Comparison of ENCODE assay signal across 13 cellular contexts in the genomic region with DNA sequence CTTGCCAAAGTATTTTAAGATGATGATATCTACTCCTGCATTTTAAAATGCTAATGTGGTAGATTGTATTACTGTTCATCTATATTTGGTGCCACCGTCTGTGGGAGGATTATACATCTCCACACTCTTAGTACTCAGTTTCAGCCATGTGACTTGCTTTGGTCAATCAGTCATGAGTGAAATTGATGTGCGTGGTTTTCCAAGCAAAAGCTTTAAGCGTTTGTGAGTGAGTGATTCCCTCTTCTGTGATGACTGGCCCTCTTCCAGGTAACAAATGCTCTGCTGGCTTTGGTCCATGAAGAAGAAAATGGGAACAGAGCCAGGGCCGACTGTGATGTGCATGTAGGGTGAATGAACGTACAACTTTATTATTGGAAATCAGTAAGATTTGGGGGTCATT.
DNase-seq lines count a peak whose midpoint lies in the region; ATAC-seq and TF ChIP-seq lines count a peak whose summit lies in the region.
"Had no signal": no experiment of that assay in that cellular context is flagged by ENCODE, and none has a peak within 500 bp of the region (broad histone marks: within the 10 kb centered on the region; RNA-seq: fewer than 3 reads in every experiment).

No MANE protein-coding gene starts in this region.

- no peak overlapping the region for H3K27ac ChIP-seq in psoas muscle
- H3K27ac ChIP-seq: gastrocnemius medialis had no signal

- WGBS in psoas muscle, 3 donors, result 12 to 15% (median 13%) methylated on average over 5 of the region's 5 CpGs

- no peak overlapping the region for H3K4me3 ChIP-seq in psoas muscle
- H3K4me3 ChIP-seq: gastrocnemius medialis had no signal

- no peaks in the 10 kb centered on the region for H3K27me3 Mint-ChIP-seq in activated CD4-positive, alpha-beta memory T cell treated with anti-CD3 and anti-CD28 coated beads for 36 hours
- H3K27me3 Mint-ChIP-seq in activated CD4-positive, alpha-beta memory T cell treated with anti-CD3 and anti-CD28 coated beads, Interleukin-2, amount 10 ng/mL, durations not matched to agents 7 days and 5 days, result no peaks in the 10 kb centered on the region
- H3K27me3 Mint-ChIP-seq in activated T-helper 17 cell treated with anti-CD3 and anti-CD28 coated beads, Interleukin-2, amount 50 U/mL, for 72 hours, result peaks cover 3% of the 10 kb centered on the region
- H3K27me3 Mint-ChIP-seq in stimulated activated memory B cell treated with anti-CD40 and anti-IgM and Interleukin-4, amounts not matched to agents 10 μg/mL and 1 μg/mL and 100 μg/mL, for 72 hours, result no peaks in the 10 kb centered on the region
- H3K27me3 Mint-ChIP-seq: stimulated activated naive CD8-positive, alpha-beta T cell treated with anti-CD3 and anti-CD28 coated beads, Interleukin-15, Interleukin-2, amounts not matched to agents 100 ng/mL and 50 ng/mL, for 24 hours had no signal

- no peaks in the 10 kb centered on the region for H3K9me3 ChIP-seq in psoas muscle
- H3K9me3 ChIP-seq: gastrocnemius medialis had no signal

- no peak overlapping the region for H3K4me3 Mint-ChIP-seq in activated CD4-positive, alpha-beta memory T cell treated with anti-CD3 and anti-CD28 coated beads for 36 hours
- H3K4me3 Mint-ChIP-seq in activated CD4-positive, alpha-beta memory T cell treated with anti-CD3 and anti-CD28 coated beads, Interleukin-2, amount 10 ng/mL, durations not matched to agents 7 days and 5 days, result no peak overlapping the region
- H3K4me3 Mint-ChIP-seq in activated T-helper 17 cell treated with anti-CD3 and anti-CD28 coated beads, Interleukin-2, amount 50 U/mL, for 72 hours, result no peak overlapping the region
- no peak overlapping the region for H3K4me3 Mint-ChIP-seq in stimulated activated memory B cell treated with anti-CD40 and anti-IgM and Interleukin-4, amounts not matched to agents 10 μg/mL and 1 μg/mL and 100 μg/mL, for 72 hours
- H3K4me3 Mint-ChIP-seq: mesothelial cell of epicardium; stimulated activated naive CD8-positive, alpha-beta T cell treated with anti-CD3 and anti-CD28 coated beads, Interleukin-15, Interleukin-2, amounts not matched to agents 100 ng/mL and 50 ng/mL, for 24 hours had no signal

- H3K9me3 Mint-ChIP-seq in activated CD4-positive, alpha-beta memory T cell treated with anti-CD3 and anti-CD28 coated beads for 36 hours, result no peaks in the 10 kb centered on the region
- no peaks in the 10 kb centered on the region for H3K9me3 Mint-ChIP-seq in activated CD4-positive, alpha-beta memory T cell treated with anti-CD3 and anti-CD28 coated beads, Interleukin-2, amount 10 ng/mL, durations not matched to agents 7 days and 5 days
- H3K9me3 Mint-ChIP-seq in activated T-helper 17 cell treated with anti-CD3 and anti-CD28 coated beads, Interleukin-2, amount 50 U/mL, for 72 hours, result no peaks in the 10 kb centered on the region
- H3K9me3 Mint-ChIP-seq in stimulated activated memory B cell treated with anti-CD40 and anti-IgM and Interleukin-4, amounts not matched to agents 10 μg/mL and 1 μg/mL and 100 μg/mL, for 72 hours, result no peaks in the 10 kb centered on the region
- H3K9me3 Mint-ChIP-seq: mesothelial cell of epicardium; stimulated activated naive CD8-positive, alpha-beta T cell treated with anti-CD3 and anti-CD28 coated beads, Interleukin-15, Interleukin-2, amounts not matched to agents 100 ng/mL and 50 ng/mL, for 24 hours had no signal

- intact Hi-C loops in activated CD4-positive, alpha-beta memory T cell treated with anti-CD3 and anti-CD28 coated beads for 36 hours (cut with micrococcal nuclease), result no loop called here
- intact Hi-C loops in psoas muscle (cut with DNase I), result no loop called here

- H3K36me3 ChIP-seq in psoas muscle (ENCODE audit: insufficient read depth in 1 of 2, low read depth in 1 of 2), result no peaks in the 10 kb centered on the region
- H3K36me3 ChIP-seq: gastrocnemius medialis had no signal

- POLR2A ChIA-PET in activated CD4-positive, alpha-beta memory T cell treated with anti-CD3 and anti-CD28 coated beads for 36 hours (lab: Charles Lee), result interaction anchor here (0.5 to 0.8 kb wide), 2 partner anchors 244 to 635 kb away, joined by 3 read pairs; no protein-coding TSS in a partner anchor
- POLR2A ChIA-PET in activated CD4-positive, alpha-beta memory T cell treated with anti-CD3 and anti-CD28 coated beads, Interleukin-2, amount 10 ng/mL, durations not matched to agents 7 days and 5 days (lab: Charles Lee), result no interaction called here

- peak; percentile 91 for ATAC-seq in activated T-helper 17 cell treated with anti-CD3 and anti-CD28 coated beads, Interleukin-2, amount 50 U/mL, for 72 hours (replicated peaks)
- ATAC-seq in stimulated activated memory B cell treated with anti-CD40 and anti-IgM and Interleukin-4, amounts not matched to agents 10 μg/mL and 1 μg/mL and 100 μg/mL, for 72 hours, result peak; percentile 64
- ATAC-seq in psoas muscle, result no peak
- ATAC-seq: gastrocnemius medialis, HepG2 had no signal

- DNase-seq in activated CD4-positive, alpha-beta memory T cell treated with anti-CD3 and anti-CD28 coated beads for 36 hours, result peak; percentile 18
- no peak for DNase-seq in activated CD4-positive, alpha-beta memory T cell treated with anti-CD3 and anti-CD28 coated beads, Interleukin-2, amount 10 ng/mL, durations not matched to agents 7 days and 5 days
- DNase-seq in LHCN-M2 (ENCODE audit: low read depth), result peak; percentile 81
- no peak for DNase-seq in central memory CD4-positive, alpha-beta T cell
- no peak for DNase-seq in psoas muscle
- no peak for DNase-seq in activated CD8-positive, alpha-beta memory T cell treated with anti-CD3 and anti-CD28 coated beads, Interleukin-2, amount 50 U/mL, for 4 hours
- DNase-seq: caudate nucleus, gastrocnemius medialis had no signal

- TF ChIP-seq CTCF in psoas muscle (IDR thresholded peaks at IDR 0.05), result no peak

- no peak overlapping the region for H3K27ac Mint-ChIP-seq in activated CD4-positive, alpha-beta memory T cell treated with anti-CD3 and anti-CD28 coated beads for 36 hours
- no peak overlapping the region for H3K27ac Mint-ChIP-seq in activated CD4-positive, alpha-beta memory T cell treated with anti-CD3 and anti-CD28 coated beads, Interleukin-2, amount 10 ng/mL, durations not matched to agents 7 days and 5 days
- no peak overlapping the region for H3K27ac Mint-ChIP-seq in activated T-helper 17 cell treated with anti-CD3 and anti-CD28 coated beads, Interleukin-2, amount 50 U/mL, for 72 hours
- peak overlapping the region; percentile 8 for H3K27ac Mint-ChIP-seq in stimulated activated memory B cell treated with anti-CD40 and anti-IgM and Interleukin-4, amounts not matched to agents 10 μg/mL and 1 μg/mL and 100 μg/mL, for 72 hours
- H3K27ac Mint-ChIP-seq: mesothelial cell of epicardium; stimulated activated naive CD8-positive, alpha-beta T cell treated with anti-CD3 and anti-CD28 coated beads, Interleukin-15, Interleukin-2, amounts not matched to agents 100 ng/mL and 50 ng/mL, for 24 hours had no signal

- H3K27me3 ChIP-seq in psoas muscle (ENCODE audit: insufficient read depth in 3 of 3, low read length in 2 of 3), result no peaks in the 10 kb centered on the region
- H3K27me3 ChIP-seq: gastrocnemius medialis had no signal

- H3K4me1 Mint-ChIP-seq in activated CD4-positive, alpha-beta memory T cell treated with anti-CD3 and anti-CD28 coated beads for 36 hours (ENCODE audit: low read depth), result peaks cover 6% of the 10 kb centered on the region
- peaks cover under 1% of the 10 kb centered on the region for H3K4me1 Mint-ChIP-seq in activated CD4-positive, alpha-beta memory T cell treated with anti-CD3 and anti-CD28 coated beads, Interleukin-2, amount 10 ng/mL, durations not matched to agents 7 days and 5 days
- H3K4me1 Mint-ChIP-seq in activated T-helper 17 cell treated with anti-CD3 and anti-CD28 coated beads, Interleukin-2, amount 50 U/mL, for 72 hours, result no peaks in the 10 kb centered on the region
- peaks cover 31% of the 10 kb centered on the region for H3K4me1 Mint-ChIP-seq in stimulated activated memory B cell treated with anti-CD40 and anti-IgM and Interleukin-4, amounts not matched to agents 10 μg/mL and 1 μg/mL and 100 μg/mL, for 72 hours

- CTCF ChIA-PET in activated CD4-positive, alpha-beta memory T cell treated with anti-CD3 and anti-CD28 coated beads for 36 hours (lab: Charles Lee), result no interaction called here
- CTCF ChIA-PET in activated CD4-positive, alpha-beta memory T cell treated with anti-CD3 and anti-CD28 coated beads, Interleukin-2, amount 10 ng/mL, durations not matched to agents 7 days and 5 days (lab: Charles Lee), result no interaction called here

- H3K36me3 Mint-ChIP-seq in activated CD4-positive, alpha-beta memory T cell treated with anti-CD3 and anti-CD28 coated beads for 36 hours, result no peaks in the 10 kb centered on the region
- H3K36me3 Mint-ChIP-seq in activated CD4-positive, alpha-beta memory T cell treated with anti-CD3 and anti-CD28 coated beads, Interleukin-2, amount 10 ng/mL, durations not matched to agents 7 days and 5 days (ENCODE audit: low read depth), result no peaks in the 10 kb centered on the region
- no peaks in the 10 kb centered on the region for H3K36me3 Mint-ChIP-seq in activated T-helper 17 cell treated with anti-CD3 and anti-CD28 coated beads, Interleukin-2, amount 50 U/mL, for 72 hours (ENCODE audit: low read depth)
- no peaks in the 10 kb centered on the region for H3K36me3 Mint-ChIP-seq in stimulated activated memory B cell treated with anti-CD40 and anti-IgM and Interleukin-4, amounts not matched to agents 10 μg/mL and 1 μg/mL and 100 μg/mL, for 72 hours
- H3K36me3 Mint-ChIP-seq: mesothelial cell of epicardium had no signal

- no peaks in the 10 kb centered on the region for H3K4me1 ChIP-seq in psoas muscle
- H3K4me1 ChIP-seq: gastrocnemius medialis had no signal

Comparison
In these comparisons a context has a peak if more than half of its experiments do, and no peak if none do; other contexts are left out.
1. DNase-seq: peak in activated CD4-positive, alpha-beta memory T cell treated with anti-CD3 and anti-CD28 coated beads for 36 hours (single experiment) and LHCN-M2 (single experiment); none in activated CD4-positive, alpha-beta memory T cell treated with anti-CD3 and anti-CD28 coated beads, Interleukin-2, amount 10 ng/mL, durations not matched to agents 7 days and 5 days (single experiment), central memory CD4-positive, alpha-beta T cell (single experiment), psoas muscle (0 of 2) and activated CD8-positive, alpha-beta memory T cell treated with anti-CD3 and anti-CD28 coated beads, Interleukin-2, amount 50 U/mL, for 4 hours (single experiment).
2. ATAC-seq: peak in activated T-helper 17 cell treated with anti-CD3 and anti-CD28 coated beads, Interleukin-2, amount 50 U/mL, for 72 hours (single experiment) and stimulated activated memory B cell treated with anti-CD40 and anti-IgM and Interleukin-4, amounts not matched to agents 10 μg/mL and 1 μg/mL and 100 μg/mL, for 72 hours (single experiment); none in psoas muscle (0 of 4).